In the genomic region with DNA sequence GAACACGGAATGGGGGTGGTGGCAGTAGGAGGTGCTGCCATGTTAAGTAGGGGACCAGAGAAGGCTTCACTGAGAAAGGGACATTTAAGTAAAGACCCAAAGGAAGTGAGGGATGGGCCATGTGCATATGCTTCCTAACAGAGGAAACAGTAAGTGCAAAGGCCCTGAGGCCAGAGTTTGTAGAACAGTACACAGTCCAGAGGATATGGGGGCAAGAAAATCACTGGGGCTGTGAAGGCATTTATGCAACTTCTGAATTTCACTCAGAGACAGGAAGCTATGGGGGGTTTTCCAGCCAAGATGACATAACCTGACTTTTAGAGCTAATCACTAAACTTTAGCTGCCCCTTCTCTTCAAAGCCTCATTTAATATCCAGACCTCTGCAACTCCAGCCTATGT, we compare ENCODE assay signal across 1 cellular context.
A peak's percentile ranks its signal among the peaks of the same experiment; 100 is the strongest.
TF ChIP-seq lines count a peak whose summit lies in the region.

No MANE protein-coding gene starts in this region.

TF ChIP-seq in GM12878, 131 proteins besides CTCF, POLR2A, EP300 and RAD21 (continued from another document and continues in another):
- TF ChIP-seq, protein P1, sequence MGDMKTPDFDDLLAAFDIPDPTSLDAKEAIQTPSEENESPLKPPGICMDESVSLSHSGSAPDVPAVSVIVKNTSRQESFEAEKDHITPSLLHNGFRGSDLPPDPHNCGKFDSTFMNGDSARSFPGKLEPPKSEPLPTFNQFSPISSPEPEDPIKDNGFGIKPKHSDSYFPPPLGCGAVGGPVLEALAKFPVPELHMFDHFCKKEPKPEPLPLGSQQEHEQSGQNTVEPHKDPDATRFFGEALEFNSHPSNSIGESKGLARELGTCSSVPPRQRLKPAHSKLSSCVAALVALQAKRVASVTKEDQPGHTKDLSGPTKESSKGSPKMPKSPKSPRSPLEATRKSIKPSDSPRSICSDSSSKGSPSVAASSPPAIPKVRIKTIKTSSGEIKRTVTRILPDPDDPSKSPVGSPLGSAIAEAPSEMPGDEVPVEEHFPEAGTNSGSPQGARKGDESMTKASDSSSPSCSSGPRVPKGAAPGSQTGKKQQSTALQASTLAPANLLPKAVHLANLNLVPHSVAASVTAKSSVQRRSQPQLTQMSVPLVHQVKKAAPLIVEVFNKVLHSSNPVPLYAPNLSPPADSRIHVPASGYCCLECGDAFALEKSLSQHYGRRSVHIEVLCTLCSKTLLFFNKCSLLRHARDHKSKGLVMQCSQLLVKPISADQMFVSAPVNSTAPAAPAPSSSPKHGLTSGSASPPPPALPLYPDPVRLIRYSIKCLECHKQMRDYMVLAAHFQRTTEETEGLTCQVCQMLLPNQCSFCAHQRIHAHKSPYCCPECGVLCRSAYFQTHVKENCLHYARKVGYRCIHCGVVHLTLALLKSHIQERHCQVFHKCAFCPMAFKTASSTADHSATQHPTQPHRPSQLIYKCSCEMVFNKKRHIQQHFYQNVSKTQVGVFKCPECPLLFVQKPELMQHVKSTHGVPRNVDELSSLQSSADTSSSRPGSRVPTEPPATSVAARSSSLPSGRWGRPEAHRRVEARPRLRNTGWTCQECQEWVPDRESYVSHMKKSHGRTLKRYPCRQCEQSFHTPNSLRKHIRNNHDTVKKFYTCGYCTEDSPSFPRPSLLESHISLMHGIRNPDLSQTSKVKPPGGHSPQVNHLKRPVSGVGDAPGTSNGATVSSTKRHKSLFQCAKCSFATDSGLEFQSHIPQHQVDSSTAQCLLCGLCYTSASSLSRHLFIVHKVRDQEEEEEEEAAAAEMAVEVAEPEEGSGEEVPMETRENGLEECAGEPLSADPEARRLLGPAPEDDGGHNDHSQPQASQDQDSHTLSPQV (IDR thresholded peaks at IDR 0.05), result no peak
- TF ChIP-seq IKZF1 (conservative IDR thresholded peaks at IDR 0.05) (0 out of 2 replicates have a peak, but pooled peaks have one; percentile 14), PML (IDR thresholded peaks at IDR 0.05; ENCODE audit: low read length) (no peak), SIN3A (IDR thresholded peaks at IDR 0.05; ENCODE audit: low read depth, low read length) (no peak), IRF4 (IDR thresholded peaks at IDR 0.05; ENCODE audit: low read depth, low read length) (0 out of 2 replicates have a peak, but pooled peaks have one; percentile 8), IKZF2 (IDR thresholded peaks at IDR 0.05) (0 out of 4 replicates have a peak, but pooled peaks of 1 of the 2 experiments have one; percentile 11), MXI1 (IDR thresholded peaks at IDR 0.05; ENCODE audit: low read depth, low read length) (no peak), JUND (IDR thresholded peaks at IDR 0.05; ENCODE audit: low read depth, low read length) (no peak), YY1 (IDR thresholded peaks at IDR 0.05; ENCODE audit: low read depth, low read length) (no peak), RUNX3 (IDR thresholded peaks at IDR 0.05; ENCODE audit: low read length) (peak; percentile 29; the same call in 1 of the 2 replicates), STAT3 (IDR thresholded peaks at IDR 0.05; ENCODE audit: low read depth, low read length) (no peak), JUNB (IDR thresholded peaks at IDR 0.05) (peak; percentile 45; the same call in 1 of the 2 replicates), RBBP5 (conservative IDR thresholded peaks at IDR 0.05) (no peak), DPF2 (IDR thresholded peaks at IDR 0.05) (0 out of 2 replicates have a peak, but pooled peaks have one; percentile 24), ZNF24 (IDR thresholded peaks at IDR 0.05) (peak; percentile 18; the same call in 1 of the 2 replicates), SP1 (IDR thresholded peaks at IDR 0.05; ENCODE audit: low read depth, low read length) (no peak), ATF7 (IDR thresholded peaks at IDR 0.05; ENCODE audit: low read depth) (peak; percentile 66), ETV6 (conservative IDR thresholded peaks at IDR 0.05 in 1 of 2, IDR thresholded peaks at IDR 0.05 in 1 of 2; ENCODE audit: borderline replicate concordance in 1 of 2, low read depth in 1 of 2) (peak in 1 of 2 experiments; percentile 60; a peak in 1 of 4 replicates), ZNF207 (IDR thresholded peaks at IDR 0.05; ENCODE audit: borderline replicate concordance) (no peak), MTA3 (IDR thresholded peaks at IDR 0.05; ENCODE audit: borderline replicate concordance, low read length) (0 out of 2 replicates have a peak, but pooled peaks have one; percentile 21), MYC (IDR thresholded peaks at IDR 0.05; ENCODE audit: insufficient read depth, insufficient read length, insufficient replicate concordance, low read length, severe bottlenecking) (no peak), NR2C1 (IDR thresholded peaks at IDR 0.05) (no peak), SPI1 (IDR thresholded peaks at IDR 0.05; ENCODE audit: borderline replicate concordance, insufficient read depth, low read depth, low read length) (no peak), BACH1 (IDR thresholded peaks at IDR 0.05; ENCODE audit: borderline replicate concordance) (no peak), RCOR1 (conservative IDR thresholded peaks at IDR 0.05; ENCODE audit: low read depth, low read length) (no peak), HDGF (IDR thresholded peaks at IDR 0.05) (no peak), EED (IDR thresholded peaks at IDR 0.05; ENCODE audit: low read depth) (0 out of 2 replicates have a peak, but pooled peaks have one; percentile 27), ZNF217 (IDR thresholded peaks at IDR 0.05) (peak; percentile 79), MEF2A (IDR thresholded peaks at IDR 0.05; ENCODE audit: insufficient read depth, low read depth, low read length) (no peak), FOS (IDR thresholded peaks at IDR 0.05; ENCODE audit: borderline replicate concordance, extremely low read depth, insufficient read length) (no peak), NBN (IDR thresholded peaks at IDR 0.05) (no peak), SUZ12 (IDR thresholded peaks at IDR 0.05; ENCODE audit: unreplicated experiment) (no peak), POU2F2 (IDR thresholded peaks at IDR 0.05; ENCODE audit: borderline replicate concordance, low read depth, low read length) (peak; percentile 39; the same call in 1 of the 3 replicates), KAT2A (conservative IDR thresholded peaks at IDR 0.05; ENCODE audit: control insufficient read depth, low read depth, low read length) (no peak)
- TF ChIP-seq, protein P2, sequence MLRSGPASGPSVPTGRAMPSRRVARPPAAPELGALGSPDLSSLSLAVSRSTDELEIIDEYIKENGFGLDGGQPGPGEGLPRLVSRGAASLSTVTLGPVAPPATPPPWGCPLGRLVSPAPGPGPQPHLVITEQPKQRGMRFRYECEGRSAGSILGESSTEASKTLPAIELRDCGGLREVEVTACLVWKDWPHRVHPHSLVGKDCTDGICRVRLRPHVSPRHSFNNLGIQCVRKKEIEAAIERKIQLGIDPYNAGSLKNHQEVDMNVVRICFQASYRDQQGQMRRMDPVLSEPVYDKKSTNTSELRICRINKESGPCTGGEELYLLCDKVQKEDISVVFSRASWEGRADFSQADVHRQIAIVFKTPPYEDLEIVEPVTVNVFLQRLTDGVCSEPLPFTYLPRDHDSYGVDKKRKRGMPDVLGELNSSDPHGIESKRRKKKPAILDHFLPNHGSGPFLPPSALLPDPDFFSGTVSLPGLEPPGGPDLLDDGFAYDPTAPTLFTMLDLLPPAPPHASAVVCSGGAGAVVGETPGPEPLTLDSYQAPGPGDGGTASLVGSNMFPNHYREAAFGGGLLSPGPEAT (IDR thresholded peaks at IDR 0.05; ENCODE audit: low read depth), result no peak
- TF ChIP-seq, protein P3, sequence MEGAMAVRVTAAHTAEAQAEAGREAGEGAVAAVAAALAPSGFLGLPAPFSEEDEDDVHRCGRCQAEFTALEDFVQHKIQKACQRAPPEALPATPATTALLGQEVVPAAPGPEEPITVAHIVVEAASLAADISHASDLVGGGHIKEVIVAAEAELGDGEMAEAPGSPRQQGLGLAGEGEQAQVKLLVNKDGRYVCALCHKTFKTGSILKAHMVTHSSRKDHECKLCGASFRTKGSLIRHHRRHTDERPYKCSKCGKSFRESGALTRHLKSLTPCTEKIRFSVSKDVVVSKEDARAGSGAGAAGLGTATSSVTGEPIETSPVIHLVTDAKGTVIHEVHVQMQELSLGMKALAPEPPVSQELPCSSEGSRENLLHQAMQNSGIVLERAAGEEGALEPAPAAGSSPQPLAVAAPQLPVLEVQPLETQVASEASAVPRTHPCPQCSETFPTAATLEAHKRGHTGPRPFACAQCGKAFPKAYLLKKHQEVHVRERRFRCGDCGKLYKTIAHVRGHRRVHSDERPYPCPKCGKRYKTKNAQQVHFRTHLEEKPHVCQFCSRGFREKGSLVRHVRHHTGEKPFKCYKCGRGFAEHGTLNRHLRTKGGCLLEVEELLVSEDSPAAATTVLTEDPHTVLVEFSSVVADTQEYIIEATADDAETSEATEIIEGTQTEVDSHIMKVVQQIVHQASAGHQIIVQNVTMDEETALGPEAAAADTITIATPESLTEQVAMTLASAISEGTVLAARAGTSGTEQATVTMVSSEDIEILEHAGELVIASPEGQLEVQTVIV (IDR thresholded peaks at IDR 0.05; ENCODE audit: borderline replicate concordance, partially characterized antibody), result no peak
- TF ChIP-seq, protein P4, sequence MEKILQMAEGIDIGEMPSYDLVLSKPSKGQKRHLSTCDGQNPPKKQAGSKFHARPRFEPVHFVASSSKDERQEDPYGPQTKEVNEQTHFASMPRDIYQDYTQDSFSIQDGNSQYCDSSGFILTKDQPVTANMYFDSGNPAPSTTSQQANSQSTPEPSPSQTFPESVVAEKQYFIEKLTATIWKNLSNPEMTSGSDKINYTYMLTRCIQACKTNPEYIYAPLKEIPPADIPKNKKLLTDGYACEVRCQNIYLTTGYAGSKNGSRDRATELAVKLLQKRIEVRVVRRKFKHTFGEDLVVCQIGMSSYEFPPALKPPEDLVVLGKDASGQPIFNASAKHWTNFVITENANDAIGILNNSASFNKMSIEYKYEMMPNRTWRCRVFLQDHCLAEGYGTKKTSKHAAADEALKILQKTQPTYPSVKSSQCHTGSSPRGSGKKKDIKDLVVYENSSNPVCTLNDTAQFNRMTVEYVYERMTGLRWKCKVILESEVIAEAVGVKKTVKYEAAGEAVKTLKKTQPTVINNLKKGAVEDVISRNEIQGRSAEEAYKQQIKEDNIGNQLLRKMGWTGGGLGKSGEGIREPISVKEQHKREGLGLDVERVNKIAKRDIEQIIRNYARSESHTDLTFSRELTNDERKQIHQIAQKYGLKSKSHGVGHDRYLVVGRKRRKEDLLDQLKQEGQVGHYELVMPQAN (conservative IDR thresholded peaks at IDR 0.05), result no peak
- TF ChIP-seq, protein P5, sequence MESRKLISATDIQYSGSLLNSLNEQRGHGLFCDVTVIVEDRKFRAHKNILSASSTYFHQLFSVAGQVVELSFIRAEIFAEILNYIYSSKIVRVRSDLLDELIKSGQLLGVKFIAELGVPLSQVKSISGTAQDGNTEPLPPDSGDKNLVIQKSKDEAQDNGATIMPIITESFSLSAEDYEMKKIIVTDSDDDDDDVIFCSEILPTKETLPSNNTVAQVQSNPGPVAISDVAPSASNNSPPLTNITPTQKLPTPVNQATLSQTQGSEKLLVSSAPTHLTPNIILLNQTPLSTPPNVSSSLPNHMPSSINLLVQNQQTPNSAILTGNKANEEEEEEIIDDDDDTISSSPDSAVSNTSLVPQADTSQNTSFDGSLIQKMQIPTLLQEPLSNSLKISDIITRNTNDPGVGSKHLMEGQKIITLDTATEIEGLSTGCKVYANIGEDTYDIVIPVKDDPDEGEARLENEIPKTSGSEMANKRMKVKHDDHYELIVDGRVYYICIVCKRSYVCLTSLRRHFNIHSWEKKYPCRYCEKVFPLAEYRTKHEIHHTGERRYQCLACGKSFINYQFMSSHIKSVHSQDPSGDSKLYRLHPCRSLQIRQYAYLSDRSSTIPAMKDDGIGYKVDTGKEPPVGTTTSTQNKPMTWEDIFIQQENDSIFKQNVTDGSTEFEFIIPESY (IDR thresholded peaks at IDR 0.05), result no peak
- TF ChIP-seq, protein P6, sequence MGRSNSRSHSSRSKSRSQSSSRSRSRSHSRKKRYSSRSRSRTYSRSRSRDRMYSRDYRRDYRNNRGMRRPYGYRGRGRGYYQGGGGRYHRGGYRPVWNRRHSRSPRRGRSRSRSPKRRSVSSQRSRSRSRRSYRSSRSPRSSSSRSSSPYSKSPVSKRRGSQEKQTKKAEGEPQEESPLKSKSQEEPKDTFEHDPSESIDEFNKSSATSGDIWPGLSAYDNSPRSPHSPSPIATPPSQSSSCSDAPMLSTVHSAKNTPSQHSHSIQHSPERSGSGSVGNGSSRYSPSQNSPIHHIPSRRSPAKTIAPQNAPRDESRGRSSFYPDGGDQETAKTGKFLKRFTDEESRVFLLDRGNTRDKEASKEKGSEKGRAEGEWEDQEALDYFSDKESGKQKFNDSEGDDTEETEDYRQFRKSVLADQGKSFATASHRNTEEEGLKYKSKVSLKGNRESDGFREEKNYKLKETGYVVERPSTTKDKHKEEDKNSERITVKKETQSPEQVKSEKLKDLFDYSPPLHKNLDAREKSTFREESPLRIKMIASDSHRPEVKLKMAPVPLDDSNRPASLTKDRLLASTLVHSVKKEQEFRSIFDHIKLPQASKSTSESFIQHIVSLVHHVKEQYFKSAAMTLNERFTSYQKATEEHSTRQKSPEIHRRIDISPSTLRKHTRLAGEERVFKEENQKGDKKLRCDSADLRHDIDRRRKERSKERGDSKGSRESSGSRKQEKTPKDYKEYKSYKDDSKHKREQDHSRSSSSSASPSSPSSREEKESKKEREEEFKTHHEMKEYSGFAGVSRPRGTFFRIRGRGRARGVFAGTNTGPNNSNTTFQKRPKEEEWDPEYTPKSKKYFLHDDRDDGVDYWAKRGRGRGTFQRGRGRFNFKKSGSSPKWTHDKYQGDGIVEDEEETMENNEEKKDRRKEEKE (IDR thresholded peaks at IDR 0.05), result no peak
- TF ChIP-seq, protein P7, sequence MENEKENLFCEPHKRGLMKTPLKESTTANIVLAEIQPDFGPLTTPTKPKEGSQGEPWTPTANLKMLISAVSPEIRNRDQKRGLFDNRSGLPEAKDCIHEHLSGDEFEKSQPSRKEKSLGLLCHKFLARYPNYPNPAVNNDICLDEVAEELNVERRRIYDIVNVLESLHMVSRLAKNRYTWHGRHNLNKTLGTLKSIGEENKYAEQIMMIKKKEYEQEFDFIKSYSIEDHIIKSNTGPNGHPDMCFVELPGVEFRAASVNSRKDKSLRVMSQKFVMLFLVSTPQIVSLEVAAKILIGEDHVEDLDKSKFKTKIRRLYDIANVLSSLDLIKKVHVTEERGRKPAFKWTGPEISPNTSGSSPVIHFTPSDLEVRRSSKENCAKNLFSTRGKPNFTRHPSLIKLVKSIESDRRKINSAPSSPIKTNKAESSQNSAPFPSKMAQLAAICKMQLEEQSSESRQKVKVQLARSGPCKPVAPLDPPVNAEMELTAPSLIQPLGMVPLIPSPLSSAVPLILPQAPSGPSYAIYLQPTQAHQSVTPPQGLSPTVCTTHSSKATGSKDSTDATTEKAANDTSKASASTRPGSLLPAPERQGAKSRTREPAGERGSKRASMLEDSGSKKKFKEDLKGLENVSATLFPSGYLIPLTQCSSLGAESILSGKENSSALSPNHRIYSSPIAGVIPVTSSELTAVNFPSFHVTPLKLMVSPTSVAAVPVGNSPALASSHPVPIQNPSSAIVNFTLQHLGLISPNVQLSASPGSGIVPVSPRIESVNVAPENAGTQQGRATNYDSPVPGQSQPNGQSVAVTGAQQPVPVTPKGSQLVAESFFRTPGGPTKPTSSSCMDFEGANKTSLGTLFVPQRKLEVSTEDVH (IDR thresholded peaks at IDR 0.05; ENCODE audit: low read depth, partially characterized antibody), result no peak
